ENCODE assay signal across 1 cellular context in the genomic region with DNA sequence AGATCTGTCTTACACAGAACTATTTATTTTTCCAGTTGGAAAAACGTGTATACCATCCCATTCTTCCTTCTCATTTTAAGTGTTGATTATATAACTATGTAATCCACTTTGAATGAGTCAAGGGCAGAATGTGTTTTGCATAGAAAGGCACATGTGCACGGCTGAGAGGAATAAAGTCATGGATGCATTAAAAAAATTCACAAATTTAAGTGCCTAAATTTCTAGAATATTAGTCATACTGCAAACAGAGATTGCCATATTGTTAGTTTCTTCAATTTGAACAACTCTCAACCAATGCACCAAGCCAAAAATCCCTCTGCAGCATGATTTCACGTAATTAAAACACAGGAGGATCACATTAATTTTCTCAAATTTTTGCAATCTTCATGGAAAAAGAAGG.
TF ChIP-seq lines count a peak whose summit lies in the region.

No MANE protein-coding gene starts in this region.

TF ChIP-seq in GM23338, 12 proteins besides CTCF, POLR2A, EP300 and RAD21:
- TF ChIP-seq, protein P1, sequence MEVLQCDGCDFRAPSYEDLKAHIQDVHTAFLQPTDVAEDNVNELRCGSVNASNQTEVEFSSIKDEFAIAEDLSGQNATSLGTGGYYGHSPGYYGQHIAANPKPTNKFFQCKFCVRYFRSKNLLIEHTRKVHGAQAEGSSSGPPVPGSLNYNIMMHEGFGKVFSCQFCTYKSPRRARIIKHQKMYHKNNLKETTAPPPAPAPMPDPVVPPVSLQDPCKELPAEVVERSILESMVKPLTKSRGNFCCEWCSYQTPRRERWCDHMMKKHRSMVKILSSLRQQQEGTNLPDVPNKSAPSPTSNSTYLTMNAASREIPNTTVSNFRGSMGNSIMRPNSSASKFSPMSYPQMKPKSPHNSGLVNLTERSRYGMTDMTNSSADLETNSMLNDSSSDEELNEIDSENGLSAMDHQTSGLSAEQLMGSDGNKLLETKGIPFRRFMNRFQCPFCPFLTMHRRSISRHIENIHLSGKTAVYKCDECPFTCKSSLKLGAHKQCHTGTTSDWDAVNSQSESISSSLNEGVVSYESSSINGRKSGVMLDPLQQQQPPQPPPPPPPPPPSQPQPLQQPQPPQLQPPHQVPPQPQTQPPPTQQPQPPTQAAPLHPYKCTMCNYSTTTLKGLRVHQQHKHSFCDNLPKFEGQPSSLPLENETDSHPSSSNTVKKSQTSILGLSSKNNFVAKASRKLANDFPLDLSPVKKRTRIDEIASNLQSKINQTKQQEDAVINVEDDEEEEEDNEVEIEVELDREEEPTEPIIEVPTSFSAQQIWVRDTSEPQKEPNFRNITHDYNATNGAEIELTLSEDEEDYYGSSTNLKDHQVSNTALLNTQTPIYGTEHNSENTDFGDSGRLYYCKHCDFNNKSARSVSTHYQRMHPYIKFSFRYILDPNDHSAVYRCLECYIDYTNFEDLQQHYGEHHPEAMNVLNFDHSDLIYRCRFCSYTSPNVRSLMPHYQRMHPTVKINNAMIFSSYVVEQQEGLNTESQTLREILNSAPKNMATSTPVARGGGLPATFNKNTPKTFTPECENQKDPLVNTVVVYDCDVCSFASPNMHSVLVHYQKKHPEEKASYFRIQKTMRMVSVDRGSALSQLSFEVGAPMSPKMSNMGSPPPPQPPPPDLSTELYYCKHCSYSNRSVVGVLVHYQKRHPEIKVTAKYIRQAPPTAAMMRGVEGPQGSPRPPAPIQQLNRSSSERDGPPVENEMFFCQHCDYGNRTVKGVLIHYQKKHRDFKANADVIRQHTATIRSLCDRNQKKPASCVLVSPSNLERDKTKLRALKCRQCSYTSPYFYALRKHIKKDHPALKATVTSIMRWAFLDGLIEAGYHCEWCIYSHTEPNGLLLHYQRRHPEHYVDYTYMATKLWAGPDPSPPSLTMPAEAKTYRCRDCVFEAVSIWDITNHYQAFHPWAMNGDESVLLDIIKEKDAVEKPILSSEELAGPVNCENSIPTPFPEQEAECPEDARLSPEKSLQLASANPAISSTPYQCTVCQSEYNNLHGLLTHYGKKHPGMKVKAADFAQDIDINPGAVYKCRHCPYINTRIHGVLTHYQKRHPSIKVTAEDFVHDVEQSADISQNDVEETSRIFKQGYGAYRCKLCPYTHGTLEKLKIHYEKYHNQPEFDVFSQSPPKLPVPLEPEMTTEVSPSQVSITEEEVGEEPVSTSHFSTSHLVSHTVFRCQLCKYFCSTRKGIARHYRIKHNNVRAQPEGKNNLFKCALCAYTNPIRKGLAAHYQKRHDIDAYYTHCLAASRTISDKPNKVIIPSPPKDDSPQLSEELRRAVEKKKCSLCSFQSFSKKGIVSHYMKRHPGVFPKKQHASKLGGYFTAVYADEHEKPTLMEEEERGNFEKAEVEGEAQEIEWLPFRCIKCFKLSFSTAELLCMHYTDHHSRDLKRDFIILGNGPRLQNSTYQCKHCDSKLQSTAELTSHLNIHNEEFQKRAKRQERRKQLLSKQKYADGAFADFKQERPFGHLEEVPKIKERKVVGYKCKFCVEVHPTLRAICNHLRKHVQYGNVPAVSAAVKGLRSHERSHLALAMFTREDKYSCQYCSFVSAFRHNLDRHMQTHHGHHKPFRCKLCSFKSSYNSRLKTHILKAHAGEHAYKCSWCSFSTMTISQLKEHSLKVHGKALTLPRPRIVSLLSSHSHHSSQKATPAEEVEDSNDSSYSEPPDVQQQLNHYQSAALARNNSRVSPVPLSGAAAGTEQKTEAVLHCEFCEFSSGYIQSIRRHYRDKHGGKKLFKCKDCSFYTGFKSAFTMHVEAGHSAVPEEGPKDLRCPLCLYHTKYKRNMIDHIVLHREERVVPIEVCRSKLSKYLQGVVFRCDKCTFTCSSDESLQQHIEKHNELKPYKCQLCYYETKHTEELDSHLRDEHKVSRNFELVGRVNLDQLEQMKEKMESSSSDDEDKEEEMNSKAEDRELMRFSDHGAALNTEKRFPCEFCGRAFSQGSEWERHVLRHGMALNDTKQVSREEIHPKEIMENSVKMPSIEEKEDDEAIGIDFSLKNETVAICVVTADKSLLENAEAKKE (CRISPR knock-in tag; IDR thresholded peaks at IDR 0.05): no peak
- TF ChIP-seq, protein P2, sequence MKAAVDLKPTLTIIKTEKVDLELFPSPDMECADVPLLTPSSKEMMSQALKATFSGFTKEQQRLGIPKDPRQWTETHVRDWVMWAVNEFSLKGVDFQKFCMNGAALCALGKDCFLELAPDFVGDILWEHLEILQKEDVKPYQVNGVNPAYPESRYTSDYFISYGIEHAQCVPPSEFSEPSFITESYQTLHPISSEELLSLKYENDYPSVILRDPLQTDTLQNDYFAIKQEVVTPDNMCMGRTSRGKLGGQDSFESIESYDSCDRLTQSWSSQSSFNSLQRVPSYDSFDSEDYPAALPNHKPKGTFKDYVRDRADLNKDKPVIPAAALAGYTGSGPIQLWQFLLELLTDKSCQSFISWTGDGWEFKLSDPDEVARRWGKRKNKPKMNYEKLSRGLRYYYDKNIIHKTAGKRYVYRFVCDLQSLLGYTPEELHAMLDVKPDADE (IDR thresholded peaks at IDR 0.05): no peak
- TF ChIP-seq, protein P3, sequence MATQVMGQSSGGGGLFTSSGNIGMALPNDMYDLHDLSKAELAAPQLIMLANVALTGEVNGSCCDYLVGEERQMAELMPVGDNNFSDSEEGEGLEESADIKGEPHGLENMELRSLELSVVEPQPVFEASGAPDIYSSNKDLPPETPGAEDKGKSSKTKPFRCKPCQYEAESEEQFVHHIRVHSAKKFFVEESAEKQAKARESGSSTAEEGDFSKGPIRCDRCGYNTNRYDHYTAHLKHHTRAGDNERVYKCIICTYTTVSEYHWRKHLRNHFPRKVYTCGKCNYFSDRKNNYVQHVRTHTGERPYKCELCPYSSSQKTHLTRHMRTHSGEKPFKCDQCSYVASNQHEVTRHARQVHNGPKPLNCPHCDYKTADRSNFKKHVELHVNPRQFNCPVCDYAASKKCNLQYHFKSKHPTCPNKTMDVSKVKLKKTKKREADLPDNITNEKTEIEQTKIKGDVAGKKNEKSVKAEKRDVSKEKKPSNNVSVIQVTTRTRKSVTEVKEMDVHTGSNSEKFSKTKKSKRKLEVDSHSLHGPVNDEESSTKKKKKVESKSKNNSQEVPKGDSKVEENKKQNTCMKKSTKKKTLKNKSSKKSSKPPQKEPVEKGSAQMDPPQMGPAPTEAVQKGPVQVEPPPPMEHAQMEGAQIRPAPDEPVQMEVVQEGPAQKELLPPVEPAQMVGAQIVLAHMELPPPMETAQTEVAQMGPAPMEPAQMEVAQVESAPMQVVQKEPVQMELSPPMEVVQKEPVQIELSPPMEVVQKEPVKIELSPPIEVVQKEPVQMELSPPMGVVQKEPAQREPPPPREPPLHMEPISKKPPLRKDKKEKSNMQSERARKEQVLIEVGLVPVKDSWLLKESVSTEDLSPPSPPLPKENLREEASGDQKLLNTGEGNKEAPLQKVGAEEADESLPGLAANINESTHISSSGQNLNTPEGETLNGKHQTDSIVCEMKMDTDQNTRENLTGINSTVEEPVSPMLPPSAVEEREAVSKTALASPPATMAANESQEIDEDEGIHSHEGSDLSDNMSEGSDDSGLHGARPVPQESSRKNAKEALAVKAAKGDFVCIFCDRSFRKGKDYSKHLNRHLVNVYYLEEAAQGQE (IDR thresholded peaks at IDR 0.05; ENCODE audit: unreplicated experiment): no peak
- TF ChIP-seq JUNB (IDR thresholded peaks at IDR 0.05; ENCODE audit: unreplicated experiment) (no peak), ZNF331 (CRISPR knock-in tag; IDR thresholded peaks at IDR 0.05; ENCODE audit: low read depth) (no peak), ZNF114 (CRISPR knock-in tag; IDR thresholded peaks at IDR 0.05) (no peak), STAT1 (IDR thresholded peaks at IDR 0.05; ENCODE audit: unreplicated experiment) (no peak), EZH2phosphoT487 (IDR thresholded peaks at IDR 0.05; ENCODE audit: unreplicated experiment) (no peak), CREB1 (CRISPR knock-in tag; IDR thresholded peaks at IDR 0.05; ENCODE audit: low read depth) (no peak), NANOG (IDR thresholded peaks at IDR 0.05; ENCODE audit: borderline replicate concordance) (no peak)
